Comparison of ENCODE assay signal across 25 cellular contexts in genomic region chr5:135112008-135112670, GRCh38.
A peak's percentile ranks its signal among the peaks of the same experiment; 100 is the strongest.
DNase-seq lines count a peak whose midpoint lies in the region; ATAC-seq and TF ChIP-seq lines count a peak whose summit lies in the region.
"Had no signal": no experiment of that assay in that cellular context is flagged by ENCODE, and none has a peak within 500 bp of the region (broad histone marks: within the 10 kb centered on the region; RNA-seq: fewer than 3 reads in every experiment).

No MANE protein-coding gene starts in this region.

- H3K36me3 ChIP-seq in PC-9 (ENCODE audit: low read depth) = no peaks in the 10 kb centered on the region
- no peaks in the 10 kb centered on the region for H3K36me3 ChIP-seq in skeletal muscle tissue (ENCODE audit: control insufficient read depth in 3 of 3, insufficient read depth in 3 of 3, low read length in 3 of 3)
- H3K36me3 ChIP-seq: neutrophil, stomach had no signal

- H3K9ac ChIP-seq in skeletal muscle tissue (ENCODE audit: low read depth in 1 of 3, low read length in 3 of 3) = peak overlapping the region in 2 of 3 donors; percentile 20 to 60

- no peaks in the 10 kb centered on the region for H3K9me3 ChIP-seq in PC-9 (ENCODE audit: insufficient read depth, low read depth)
- H3K9me3 ChIP-seq in skeletal muscle tissue (ENCODE audit: control insufficient read depth in 3 of 3, low read length in 3 of 3) = no peaks in the 10 kb centered on the region
- H3K9me3 ChIP-seq: neutrophil, stomach had no signal

- BruUV-seq in PC-9 (replicated peaks; lab: Mats Ljungman, UMichigan) = no TSS peak

- no peak overlapping the region for H2AFZ ChIP-seq in PC-9

- no peaks in the 10 kb centered on the region for H3K79me2 ChIP-seq in PC-9 (ENCODE audit: low read depth)

- no peak for TF ChIP-seq CTCF in PC-9 (conservative IDR thresholded peaks at IDR 0.05)
- no peak for TF ChIP-seq CTCF in fibroblast of villous mesenchyme (IDR thresholded peaks at IDR 0.05; ENCODE audit: insufficient read depth, low read depth, low read length)
- TF ChIP-seq CTCF in coronary artery (IDR thresholded peaks at IDR 0.05) = no peak

- H4K20me1 ChIP-seq in PC-9 (ENCODE audit: insufficient read depth) = no peaks in the 10 kb centered on the region

- POLR2A ChIA-PET in PC-9 (lab: Charles Lee; ENCODE audit: unreplicated experiment) = no interaction called here

- no peak overlapping the region for H3K4me3 ChIP-seq in PC-9
- no peak overlapping the region for H3K4me3 ChIP-seq in fibroblast of villous mesenchyme (ENCODE audit: low read depth, low read length)
- no peak overlapping the region for H3K4me3 ChIP-seq in skeletal muscle tissue (ENCODE audit: low read length in 3 of 3)
- no peak overlapping the region for H3K4me3 ChIP-seq in coronary artery
- H3K4me3 ChIP-seq: lung, stomach had no signal

- intact Hi-C loops in PC-9 (cut with micrococcal nuclease; ENCODE audit: unreplicated experiment) = no loop called here

- H3K9me2 ChIP-seq in PC-9 (ENCODE audit: insufficient read depth) = no peaks in the 10 kb centered on the region

- DNase-seq in ELF-1 (ENCODE audit: low read depth, low spot score) (peak; percentile 40), PC-9 (no peak), fibroblast of villous mesenchyme (ENCODE audit: low read depth) (peak; percentile 63), DMS53 (lab: John Stamatoyannopoulos, UW) (no peak), coronary artery (ENCODE audit: low spot score) (no peak)
- DNase-seq: activated naive CD4-positive, alpha-beta T cell treated with Interleukin-2 at 50 U/mL for 16 hours; activated T-cell treated with anti-CD3 and anti-CD28 coated beads, Interleukin-2, amount 50 U/mL, for 1 hour; amniotic stem cell; C1 segment of cervical spinal cord; dermis blood vessel endothelial cell; foreskin melanocyte; kidney; MM.1S; NCI-H1694 treated with DMSO at 0.1 percent for 48 hours; NCI-H226; NCI-H774; SHP77 treated with DMSO at 0.1 percent for 48 hours; stimulated activated CD4-positive, alpha-beta T cell treated with anti-CD3 and anti-CD28 coated beads, Interleukin-12 subunit alpha, Interleukin-12 subunit beta, amount 100 ng/mL, for 4 hours; stomach; T-helper 1 cell; trophoblast cell had no signal

- peaks cover 5% of the 10 kb centered on the region; the same call in 1 of the 2 replicates for H3F3A ChIP-seq in PC-9 (ENCODE audit: insufficient read depth, low read depth)

- no peaks in the 10 kb centered on the region for H3K27me3 ChIP-seq in PC-9 (ENCODE audit: insufficient read depth, low read depth)
- no peaks in the 10 kb centered on the region for H3K27me3 ChIP-seq in skeletal muscle tissue (ENCODE audit: control insufficient read depth in 3 of 3, insufficient read depth in 3 of 3, low read length in 3 of 3)
- H3K27me3 ChIP-seq: neutrophil, stomach had no signal

- ATAC-seq in HG02798 (IDR thresholded peaks at IDR 0.05; ENCODE audit: poor library complexity, unreplicated experiment) = no peak

- peaks cover 25% of the 10 kb centered on the region for H3K4me1 ChIP-seq in PC-9 (replicated peaks; ENCODE audit: insufficient read depth)
- H3K4me1 ChIP-seq in skeletal muscle tissue (ENCODE audit: control insufficient read depth in 3 of 3, insufficient read depth in 3 of 3, low read length in 3 of 3) = peaks cover 15 to 41% (median 29%) of the 10 kb centered on the region in 3 donors

- no peak overlapping the region for H3K27ac ChIP-seq in PC-9
- peak overlapping the region; percentile 83 for H3K27ac ChIP-seq in skeletal muscle tissue (ENCODE audit: low read depth, low read length)
- H3K27ac ChIP-seq in coronary artery = no peak overlapping the region
- H3K27ac ChIP-seq: neutrophil, stomach had no signal

- CTCF ChIA-PET in PC-9 (lab: Charles Lee) = no interaction called here

- peak overlapping the region; percentile 59; the same call in 1 of the 2 replicates for H3K4me2 ChIP-seq in PC-9

Comparison
In these comparisons a context has a peak if more than half of its experiments do, and no peak if none do; other contexts are left out.
1. DNase-seq: peak in ELF-1 (single experiment) and fibroblast of villous mesenchyme (single experiment); none in PC-9 (0 of 2), DMS53 (single experiment) and coronary artery (single experiment).